Comparison of ENCODE assay signal across 1 cellular context in genomic region chr2:176188969-176189665, GRCh38.
TF ChIP-seq lines count a peak whose summit lies in the region.

No MANE protein-coding gene starts in this region.

TF ChIP-seq in endothelial cell of umbilical vein, 7 proteins besides CTCF, POLR2A, EP300 and RAD21 (continued from another document):
- TF ChIP-seq MYC (IDR thresholded peaks at IDR 0.05; ENCODE audit: low read depth, low read length), result no peak
